In the genomic region with DNA sequence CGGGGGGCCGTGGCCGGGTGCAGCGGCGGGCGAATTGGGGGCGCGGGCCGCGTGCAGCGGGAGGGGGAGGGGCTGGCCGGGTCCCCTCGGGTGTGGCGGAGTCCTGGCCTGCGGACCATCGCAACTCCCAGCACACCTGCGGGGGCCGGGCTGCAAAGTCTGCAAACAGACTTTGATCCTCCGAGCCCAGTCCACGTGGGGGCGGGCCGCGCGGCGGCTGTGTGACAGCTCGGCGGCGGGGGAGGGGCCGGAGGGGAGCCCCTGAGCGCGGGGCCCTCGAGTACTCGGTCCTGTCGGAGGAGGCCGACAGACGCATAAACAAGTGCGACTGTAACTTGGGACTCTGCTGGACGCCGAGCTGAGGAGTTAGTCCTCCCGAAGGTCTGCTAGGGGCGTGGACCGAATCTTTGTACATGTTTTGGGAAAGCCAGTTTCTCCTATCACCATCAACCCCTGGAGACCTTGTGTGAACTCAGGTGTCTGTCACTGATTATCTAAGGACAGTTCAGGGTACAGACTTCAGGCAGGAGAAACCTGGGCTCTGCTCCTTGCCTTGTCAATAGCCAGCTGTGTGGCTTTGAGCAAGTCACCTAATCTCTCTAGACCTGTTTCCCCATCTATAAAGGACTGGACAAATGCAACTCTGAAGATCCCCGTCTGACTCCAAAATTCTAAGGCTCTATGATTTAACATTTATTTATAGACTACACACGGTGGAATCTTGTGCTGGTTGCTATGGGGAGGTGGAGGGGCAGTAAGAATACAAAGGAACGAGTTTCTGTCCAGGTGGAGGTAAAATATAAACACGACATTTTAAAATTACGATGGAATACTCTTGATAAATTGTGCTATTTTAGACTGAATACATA, we compare ENCODE assay signal across 8 cellular contexts. TPM values are rescaled to one million over a fixed set of nuclear protein-coding genes. Genes with fewer than 3 reads are reported as not detected.
DNase-seq lines count a peak whose midpoint lies in the region; ATAC-seq and TF ChIP-seq lines count a peak whose summit lies in the region.

No MANE protein-coding gene starts in this region.

- peak overlapping the region; percentile 56 for H3K4me3 ChIP-seq in Jurkat, Clone E6-1 (ENCODE audit: low read length)

- H3K27ac Mint-ChIP-seq in activated CD8-positive, alpha-beta memory T cell treated with anti-CD3 and anti-CD28 coated beads, Interleukin-2, amount 10 ng/mL, durations not matched to agents 7 days and 5 days: peak overlapping the region; percentile 68

- peaks cover 13% of the 10 kb centered on the region for H3K36me3 Mint-ChIP-seq in activated CD8-positive, alpha-beta memory T cell treated with anti-CD3 and anti-CD28 coated beads, Interleukin-2, amount 10 ng/mL, durations not matched to agents 7 days and 5 days

- no peak for DNase-seq in activated CD8-positive, alpha-beta memory T cell treated with anti-CD3 and anti-CD28 coated beads, Interleukin-2, amount 10 ng/mL, durations not matched to agents 7 days and 5 days
- no peak for DNase-seq in activated CD8-positive, alpha-beta memory T cell treated with anti-CD3 and anti-CD28 coated beads for 24 hours
- DNase-seq in H4 (ENCODE audit: low spot score) (peak; percentile 49), SK-N-DZ (ENCODE audit: low spot score) (peak; percentile 56), myocyte (ENCODE audit: low read depth) (peak; percentile 70), GM13976 (ENCODE audit: low spot score) (no peak)
- peak; percentile 52 for DNase-seq in Jurkat, Clone E6-1 (ENCODE audit: low read depth, low spot score)
- peak; percentile 86 for DNase-seq in effector CD8-positive, alpha-beta T cell (lab: John Stamatoyannopoulos, UW)

- CTCF ChIA-PET in activated CD8-positive, alpha-beta memory T cell treated with anti-CD3 and anti-CD28 coated beads, Interleukin-2, amount 10 ng/mL, durations not matched to agents 7 days and 5 days (lab: Charles Lee): interaction anchor here (0.8 to 3.0 kb wide), 17 partner anchors 27 to 876 kb away, joined by 3 to 12 read pairs (median 6); partner anchors contain the start of genes DTL and INTS7

- peak; percentile 57 for ATAC-seq in activated CD8-positive, alpha-beta memory T cell treated with anti-CD3 and anti-CD28 coated beads, Interleukin-2, amount 10 ng/mL, durations not matched to agents 7 days and 5 days

- in situ Hi-C loops in GM13976 (cut with MboI; ENCODE audit: low sequenced_read_pairs, unreplicated experiment): no loop called here

- H3K4me1 Mint-ChIP-seq in activated CD8-positive, alpha-beta memory T cell treated with anti-CD3 and anti-CD28 coated beads, Interleukin-2, amount 10 ng/mL, durations not matched to agents 7 days and 5 days: peaks cover 55% of the 10 kb centered on the region

- H3K27me3 Mint-ChIP-seq in activated CD8-positive, alpha-beta memory T cell treated with anti-CD3 and anti-CD28 coated beads, Interleukin-2, amount 10 ng/mL, durations not matched to agents 7 days and 5 days: no peaks in the 10 kb centered on the region

- H3K4me3 Mint-ChIP-seq in activated CD8-positive, alpha-beta memory T cell treated with anti-CD3 and anti-CD28 coated beads, Interleukin-2, amount 10 ng/mL, durations not matched to agents 7 days and 5 days: peak overlapping the region; percentile 73

- no peak for TF ChIP-seq CTCF in GM13976 (IDR thresholded peaks at IDR 0.05; ENCODE audit: borderline replicate concordance, control extremely low read depth, extremely low read depth, insufficient read depth, missing control alignments)

- H3K9me3 Mint-ChIP-seq in activated CD8-positive, alpha-beta memory T cell treated with anti-CD3 and anti-CD28 coated beads, Interleukin-2, amount 10 ng/mL, durations not matched to agents 7 days and 5 days (ENCODE audit: low read depth): no peaks in the 10 kb centered on the region

RNA-seq across cellular contexts. Expression of gene SLC30A1, which starts 0.7 kb away (rescaled TPM):
- 1 to 10 TPM; 7.9 to 9.3 TPM for total RNA-seq in activated CD8-positive, alpha-beta memory T cell treated with anti-CD3 and anti-CD28 coated beads, Interleukin-2, amount 10 ng/mL, durations not matched to agents 7 days and 5 days
- total RNA-seq in H4 (2014; rRNA removed; shearing (Covaris generic)): 14.8 and 19.7 TPM in 2 replicates
- 3.5 TPM for polyA plus RNA-seq in Jurkat, Clone E6-1 (2012; ENCODE audit: insufficient read depth, insufficient read length)
- polyA plus RNA-seq in SK-N-DZ (2014; cell fraction: cytosol; rRNA removed): 2.3 and 2.4 TPM in 2 replicates
- 1.5 and 1.6 TPM in 2 replicates for polyA plus RNA-seq in SK-N-DZ (2014; cell fraction: nucleus; rRNA removed)
- total RNA-seq in myocyte: 16.3 and 20.4 TPM in 2 replicates
- polyA plus RNA-seq in myocyte (2012): 12.6 TPM

Comparison
In these comparisons a context has a peak if more than half of its experiments do, and no peak if none do; other contexts are left out.
1. DNase-seq: peak in H4 (single experiment), Jurkat, Clone E6-1 (single experiment), SK-N-DZ (single experiment), effector CD8-positive, alpha-beta T cell (single experiment) and myocyte (single experiment); none in activated CD8-positive, alpha-beta memory T cell treated with anti-CD3 and anti-CD28 coated beads, Interleukin-2, amount 10 ng/mL, durations not matched to agents 7 days and 5 days (single experiment), activated CD8-positive, alpha-beta memory T cell treated with anti-CD3 and anti-CD28 coated beads for 24 hours (single experiment) and GM13976 (single experiment).